In genomic region chr13:111650626-111651025, GRCh38 we compare ENCODE assay signal across 16 cellular contexts.
DNase-seq lines count a peak whose midpoint lies in the region; ATAC-seq, FAIRE-seq and TF ChIP-seq lines count a peak whose summit lies in the region.
"Had no signal": no experiment of that assay in that cellular context is flagged by ENCODE, and none has a peak within 500 bp of the region (broad histone marks: within the 10 kb centered on the region; RNA-seq: fewer than 3 reads in every experiment).

No MANE protein-coding gene starts in this region.

- H3K27ac ChIP-seq in pancreas: no peak overlapping the region
- H3K27ac ChIP-seq: BLaER1 treated with 17β-estradiol and CSF1 and Interleukin-3, amounts not matched to agents 10 nM and 100 nM had no signal

- no peaks in the 10 kb centered on the region for H3K36me3 ChIP-seq in pancreas
- H3K36me3 ChIP-seq: BLaER1 treated with 17β-estradiol and CSF1 and Interleukin-3, amounts not matched to agents 10 nM and 100 nM had no signal

- H3K36me3 Mint-ChIP-seq in type B pancreatic cell: no peaks in the 10 kb centered on the region
- H3K36me3 Mint-ChIP-seq in naive thymus-derived CD8-positive, alpha-beta T cell: no peaks in the 10 kb centered on the region
- H3K36me3 Mint-ChIP-seq: CD8-positive, alpha-beta T cell had no signal

- H3K9me3 Mint-ChIP-seq in type B pancreatic cell: no peaks in the 10 kb centered on the region
- no peaks in the 10 kb centered on the region for H3K9me3 Mint-ChIP-seq in naive thymus-derived CD8-positive, alpha-beta T cell
- H3K9me3 Mint-ChIP-seq: CD8-positive, alpha-beta T cell; GM23338 had no signal

- TF ChIP-seq CTCF in type B pancreatic cell (conservative IDR thresholded peaks at IDR 0.05) (no peak), pancreas (IDR thresholded peaks at IDR 0.05) (no peak)

- peaks cover 0 to 15% (median 0%) of the 10 kb centered on the region in 4 donors for H3K27me3 ChIP-seq in pancreas
- H3K27me3 ChIP-seq: BLaER1 treated with 17β-estradiol and CSF1 and Interleukin-3, amounts not matched to agents 10 nM and 100 nM had no signal

- H3K27me3 Mint-ChIP-seq in type B pancreatic cell: peaks cover 55% of the 10 kb centered on the region
- H3K27me3 Mint-ChIP-seq in naive thymus-derived CD8-positive, alpha-beta T cell: peaks cover 3 to 50% (median 19%) of the 10 kb centered on the region in 5 donors

- H3K4me1 Mint-ChIP-seq in type B pancreatic cell (ENCODE audit: unreplicated experiment): no peaks in the 10 kb centered on the region
- no peaks in the 10 kb centered on the region for H3K4me1 Mint-ChIP-seq in naive thymus-derived CD8-positive, alpha-beta T cell
- H3K4me1 Mint-ChIP-seq: B cell, GM23338 had no signal

- H3K27ac Mint-ChIP-seq in type B pancreatic cell: no peak overlapping the region
- no peak overlapping the region for H3K27ac Mint-ChIP-seq in naive thymus-derived CD8-positive, alpha-beta T cell
- H3K27ac Mint-ChIP-seq: B cell; CD8-positive, alpha-beta T cell; GM23338; HFFc6 had no signal

- no peak overlapping the region for H3K4me3 Mint-ChIP-seq in type B pancreatic cell
- no peak overlapping the region for H3K4me3 Mint-ChIP-seq in naive thymus-derived CD8-positive, alpha-beta T cell
- H3K4me3 Mint-ChIP-seq: B cell; CD8-positive, alpha-beta T cell; GM23338; HFFc6 had no signal

- no peaks in the 10 kb centered on the region for H3K4me1 ChIP-seq in pancreas

- H3K9me3 ChIP-seq in pancreas: no peaks in the 10 kb centered on the region
- H3K9me3 ChIP-seq: BLaER1 treated with 17β-estradiol and CSF1 and Interleukin-3, amounts not matched to agents 10 nM and 100 nM had no signal

- no peak for FAIRE-seq in pancreas (lab: Jason Lieb, UNC)
- FAIRE-seq: H54 had no signal

- no peak for ATAC-seq in naive thymus-derived CD8-positive, alpha-beta T cell
- no peak for ATAC-seq in pancreas
- ATAC-seq: CD8-positive, alpha-beta T cell; GM23338; HCT116 had no signal

- peak; percentile 47 for DNase-seq in activated effector memory CD4-positive, alpha-beta T cell treated with anti-CD3 and anti-CD28 coated beads, Interleukin-2, amount 50 U/mL, for 16 hours
- DNase-seq in activated effector memory CD4-positive, alpha-beta T cell treated with Interleukin-2 at 50 U/mL for 16 hours: no peak
- DNase-seq in islet precursor cell (peak; percentile 17), type B pancreatic cell (ENCODE audit: extremely low spot score, unreplicated experiment) (peak; percentile 40), pancreas (no peak)
- DNase-seq in naive thymus-derived CD8-positive, alpha-beta T cell: no peak
- DNase-seq: Calu3; CD8-positive, alpha-beta T cell; DMS79 treated with DMSO at 0.1 percent for 48 hours; GF-D8; HFFc6 had no signal

- intact Hi-C loops in pancreas (cut with DNase I): no loop called here

- WGBS in pancreas, 2 donors: 50 to 66% methylated on average over 4 of the region's 4 CpGs

- POLR2A ChIA-PET in naive thymus-derived CD8-positive, alpha-beta T cell (lab: Charles Lee): no interaction called here

- H3K4me3 ChIP-seq in pancreas: no peak overlapping the region
- H3K4me3 ChIP-seq: BLaER1 treated with 17β-estradiol and CSF1 and Interleukin-3, amounts not matched to agents 10 nM and 100 nM; GM23338 had no signal

Comparison
In these comparisons a context has a peak if more than half of its experiments do, and no peak if none do; other contexts are left out.
1. DNase-seq: peak in activated effector memory CD4-positive, alpha-beta T cell treated with anti-CD3 and anti-CD28 coated beads, Interleukin-2, amount 50 U/mL, for 16 hours (single experiment), islet precursor cell (single experiment) and type B pancreatic cell (single experiment); none in activated effector memory CD4-positive, alpha-beta T cell treated with Interleukin-2 at 50 U/mL for 16 hours (single experiment), naive thymus-derived CD8-positive, alpha-beta T cell (0 of 10) and pancreas (0 of 6).